In genomic region chr5:151222769-151223446, GRCh38 we compare ENCODE assay signal across 8 cellular contexts. TPM values are rescaled to one million over a fixed set of nuclear protein-coding genes. Genes with fewer than 3 reads are reported as not detected.
A peak's percentile ranks its signal among the peaks of the same experiment; 100 is the strongest.
DNase-seq lines count a peak whose midpoint lies in the region; ATAC-seq, FAIRE-seq and TF ChIP-seq lines count a peak whose summit lies in the region.

No MANE protein-coding gene starts in this region.

- no peak overlapping the region for H3K27ac ChIP-seq in Panc1 (ENCODE audit: low read length)
- peak overlapping the region; percentile 94 for H3K27ac ChIP-seq in lung (ENCODE audit: low read depth in 1 of 2, low read length in 1 of 2)
- H3K27ac ChIP-seq in tibial nerve = peak overlapping the region; percentile 62 to 90 (median 84)

- no TSS peak for BruUV-seq in Panc1 (replicated peaks; lab: Mats Ljungman, UMichigan)

- H3K27me3 ChIP-seq in Panc1 (ENCODE audit: control insufficient read depth, insufficient read depth, low read length) (no peaks in the 10 kb centered on the region; the same call in 1 of the 2 replicates), lung (ENCODE audit: control insufficient read depth, insufficient read depth) (no peaks in the 10 kb centered on the region), tibial nerve (no peaks in the 10 kb centered on the region)

- POLR2A ChIA-PET in Panc1 (lab: Charles Lee) = no interaction called here

- in situ Hi-C loops in Panc1 (cut with HindIII; ENCODE audit: low pct_unique_long_range_greater_than_20kb, low sequenced_read_pairs) = no loop called here

- CTCF ChIA-PET in Panc1 (lab: Charles Lee) = no interaction called here

- DNase-seq in Panc1 (ENCODE audit: low read depth, low spot score) = no peak
- DNase-seq in lung (ENCODE audit: low spot score) = peak; percentile 47
- DNase-seq in tibial nerve (ENCODE audit: low spot score in 2 of 2) = no peak
- no peak for DNase-seq in HTR-8/SVneo (ENCODE audit: insufficient read length, low spot score)
- DNase-seq in medulla oblongata (ENCODE audit: extremely low spot score) = no peak

- H3K4me1 Mint-ChIP-seq in brain = peaks cover 11% of the 10 kb centered on the region

- no peak for TF ChIP-seq POLR2A in tibial nerve (IDR thresholded peaks at IDR 0.05)

- H3K4me1 ChIP-seq in Panc1 (ENCODE audit: control insufficient read depth, insufficient read depth, low read length) (peaks cover 3% of the 10 kb centered on the region; the same call in 1 of the 2 replicates), lung (ENCODE audit: control insufficient read depth in 2 of 2, insufficient read depth in 2 of 2, low read length in 2 of 2) (peaks cover 8 to 28% of the 10 kb centered on the region in 2 donors), tibial nerve (peaks cover 0 to 54% (median 28%) of the 10 kb centered on the region in 4 donors)

- peak overlapping the region in 2 of 5 experiments; percentile 8 to 9 for H3K27ac Mint-ChIP-seq in brain

- H3K4me3 Mint-ChIP-seq in brain = peak overlapping the region; percentile 70 to 84 (median 78)

- H3K27me3 Mint-ChIP-seq in brain = peaks cover 15% of the 10 kb centered on the region

- no peaks in the 10 kb centered on the region for H3K9me3 Mint-ChIP-seq in brain

- H3K36me3 Mint-ChIP-seq in brain = no peaks in the 10 kb centered on the region

- intact Hi-C loops in Panc1 (cut with micrococcal nuclease; ENCODE audit: unreplicated experiment) = no loop called here

- no peak for FAIRE-seq in HTR-8/SVneo (lab: Jason Lieb, UNC)

- H3K4me3 ChIP-seq in Panc1 (ENCODE audit: low read depth in 2 of 2, low read length in 2 of 2) (peak overlapping the region; percentile 53 to 56; a peak in 3 of 4 replicates), lung (peak overlapping the region; percentile 94), tibial nerve (peak overlapping the region; percentile 81 to 91 (median 84))

- no peak for TF ChIP-seq EP300 in tibial nerve (IDR thresholded peaks at IDR 0.05)

- peak; percentile 67 for ATAC-seq in GM18858 (IDR thresholded peaks at IDR 0.05; ENCODE audit: unreplicated experiment)
- ATAC-seq in HG02798 (IDR thresholded peaks at IDR 0.05; ENCODE audit: poor library complexity, unreplicated experiment) = peak; percentile 68
- peak; percentile 33; the same call in 1 of the 2 replicates for ATAC-seq in Panc1
- ATAC-seq in lung (ENCODE audit: insufficient read depth, low FRiP score) = peak; percentile 65

- 9 to 22% methylated on average over 4 of the region's 4 CpGs for WGBS in lung, 2 donors
- 18 to 49% methylated on average over 1 to 4 of the region's 4 CpGs for WGBS in tibial nerve, 2 donors

- H3K36me3 ChIP-seq in Panc1 (ENCODE audit: control insufficient read depth, insufficient read depth, low read length) = no peaks in the 10 kb centered on the region
- no peaks in the 10 kb centered on the region for H3K36me3 ChIP-seq in lung (ENCODE audit: control insufficient read depth in 2 of 2, insufficient read depth in 2 of 2, low read length in 2 of 2)
- no peaks in the 10 kb centered on the region for H3K36me3 ChIP-seq in tibial nerve

- TF ChIP-seq CTCF in Panc1 (IDR thresholded peaks at IDR 0.05) = no peak
- no peak for TF ChIP-seq CTCF in brain (conservative IDR thresholded peaks at IDR 0.05)
- TF ChIP-seq CTCF in lung (IDR thresholded peaks at IDR 0.05; ENCODE audit: control extremely low read depth, extremely low read depth) = no peak
- TF ChIP-seq CTCF in tibial nerve (IDR thresholded peaks at IDR 0.05) = no peak

- H3K9me3 ChIP-seq in Panc1 (ENCODE audit: control insufficient read depth, insufficient read depth, low read depth, low read length) (no peaks in the 10 kb centered on the region), lung (ENCODE audit: control insufficient read depth in 2 of 2, insufficient read depth in 1 of 2, low read length in 1 of 2) (no peaks in the 10 kb centered on the region), tibial nerve (no peaks in the 10 kb centered on the region)

RNA-seq across cellular contexts. Expression of gene CCDC69, which starts 1.0 kb away (rescaled TPM):
- total RNA-seq in Panc1 (2021; ENCODE audit: unreplicated experiment) (2.1 TPM), lung (10 to 100 TPM; 15.4 to 69.0 TPM), tibial nerve (100 to 1,000 TPM in 3 of 4 donors, 10 to 100 TPM in 1; 95.6 to 201 (median 112) TPM)
- 1.7 TPM for polyA plus RNA-seq in Panc1 (2012; ENCODE audit: insufficient read length)
- polyA plus RNA-seq in brain (ENCODE audit: insufficient read depth, low read depth, low replicate concordance) (3.6 TPM), lung (10 to 100 TPM; 54.7 to 73.6 TPM)

RNA-seq across cellular contexts. Expression of gene GM2A, which starts 30.1 kb away (rescaled TPM):
- total RNA-seq in Panc1 (2021; ENCODE audit: unreplicated experiment) (40.7 TPM), lung (10 to 100 TPM; 31.3 to 78.7 TPM), tibial nerve (10 to 100 TPM; 30.3 to 37.5 (median 33.7) TPM)
- 26.8 TPM for polyA plus RNA-seq in Panc1 (2012; ENCODE audit: insufficient read length)
- polyA plus RNA-seq in brain (ENCODE audit: insufficient read depth, low read depth, low replicate concordance) (21.7 TPM), lung (10 to 100 TPM; 36.5 to 39.7 TPM)
